In genomic region chr1:220786337-220787068, GRCh38 we compare ENCODE assay signal across 8 cellular contexts. TPM values are rescaled to one million over a fixed set of nuclear protein-coding genes. Genes with fewer than 3 reads are reported as not detected.
A peak's percentile ranks its signal among the peaks of the same experiment; 100 is the strongest.
DNase-seq lines count a peak whose midpoint lies in the region; ATAC-seq and TF ChIP-seq lines count a peak whose summit lies in the region.

Gene MTARC1 (plus strand): TSS chr1:220786913. CDS start chr1:220786945, 32 bp downstream.

- peak within 1 kb of the TSS; percentile 91 for H2AFZ ChIP-seq in ACC112 (ENCODE audit: low read length, unreplicated experiment)

- H3K27ac Mint-ChIP-seq in brain = peak within 1 kb of the TSS in 3 of 5 experiments; percentile 38 to 90 (median 79)

- TF ChIP-seq POLR2A in sigmoid colon (IDR thresholded peaks at IDR 0.05) = no peak

- H3K9me3 ChIP-seq in iPS-20b (ENCODE audit: insufficient read depth, low read depth, low read length) = no peaks in the 10 kb centered on the region
- H3K9me3 ChIP-seq in sigmoid colon = no peaks in the 10 kb centered on the region

- no peak within 1 kb of the TSS for H3K27ac ChIP-seq in ACC112 (ENCODE audit: low read depth, low read length)
- no peak within 1 kb of the TSS for H3K27ac ChIP-seq in iPS-20b (ENCODE audit: low read length)
- peak within 1 kb of the TSS; percentile 65 to 83 (median 80) for H3K27ac ChIP-seq in sigmoid colon

- intact Hi-C loops in sigmoid colon (cut with DNase I) = no loop called here

- H3K4me1 ChIP-seq in ACC112 (ENCODE audit: control insufficient read depth, insufficient read depth, low read length, unreplicated experiment) (no peaks in the 10 kb centered on the region), iPS-20b (ENCODE audit: insufficient read depth, low read length) (no peaks in the 10 kb centered on the region), sigmoid colon (peaks cover 0 to 34% (median 23%) of the 10 kb centered on the region in 4 donors)

- H3K4me3 Mint-ChIP-seq in brain = peak within 1 kb of the TSS; percentile 77 to 89 (median 83)

- H3K27me3 ChIP-seq in ACC112 (ENCODE audit: insufficient read depth, low read length) (no peaks in the 10 kb centered on the region), iPS-20b (ENCODE audit: insufficient read depth, low read length) (peaks cover 11% of the 10 kb centered on the region; the same call in 1 of the 2 replicates), sigmoid colon (no peaks in the 10 kb centered on the region)

- H3K27me3 Mint-ChIP-seq in brain = peaks cover 6% of the 10 kb centered on the region

- no peaks in the 10 kb centered on the region for H3K36me3 Mint-ChIP-seq in brain

- H3K4me3 ChIP-seq in ACC112 (ENCODE audit: low read depth, low read length) (peak within 1 kb of the TSS; percentile 75), iPS-20b (ENCODE audit: low read length) (peak within 1 kb of the TSS; percentile 87), sigmoid colon (peak within 1 kb of the TSS; percentile 42 to 78 (median 62))

- no peak for TF ChIP-seq EP300 in sigmoid colon (IDR thresholded peaks at IDR 0.05)

- H3K36me3 ChIP-seq in ACC112 (ENCODE audit: insufficient read depth, low read length) (no peaks in the 10 kb centered on the region), iPS-20b (ENCODE audit: insufficient read depth, low read depth, low read length) (peaks cover 3% of the 10 kb centered on the region; the same call in 1 of the 2 replicates), sigmoid colon (peaks cover 0 to 10% (median 0%) of the 10 kb centered on the region in 4 donors)

- 2% methylated on average over 56 of the region's 56 CpGs for WGBS in sigmoid colon, 2 donors

- no peaks in the 10 kb centered on the region for H3K79me2 ChIP-seq in ACC112 (ENCODE audit: control insufficient read depth, insufficient read depth, low read length, unreplicated experiment)

- peak; percentile 32 to 89 for DNase-seq in NCI-H446 (lab: John Stamatoyannopoulos, UW)
- peak; percentile 83 for DNase-seq in sigmoid colon

- TF ChIP-seq CTCF in brain (conservative IDR thresholded peaks at IDR 0.05) = peak in 1 of 2 experiments; percentile 25
- TF ChIP-seq CTCF in sigmoid colon (IDR thresholded peaks at IDR 0.05) = peak in 1 of 4 experiments; percentile 5

- peak within 1 kb of the TSS; percentile 88 for H3K9ac ChIP-seq in iPS-20b (ENCODE audit: low read depth, low read length)

- H3K9me3 Mint-ChIP-seq in brain = peaks cover 0 to 4% (median 0%) of the 10 kb centered on the region in 5 experiments

- H3K4me1 Mint-ChIP-seq in brain = peaks cover 40% of the 10 kb centered on the region

- ATAC-seq in GM18511 (IDR thresholded peaks at IDR 0.05; ENCODE audit: unreplicated experiment) = peak; percentile 68
- peak; percentile 70 for ATAC-seq in HG03097 (IDR thresholded peaks at IDR 0.05; ENCODE audit: low FRiP score, unreplicated experiment)
- ATAC-seq in HG03457 (IDR thresholded peaks at IDR 0.05; ENCODE audit: unreplicated experiment) = no peak

RNA-seq across cellular contexts. Expression of gene MTARC1, which starts in this region (rescaled TPM):
- polyA plus RNA-seq in brain (ENCODE audit: insufficient read depth, low read depth, low replicate concordance) (51.3 TPM), sigmoid colon (10 to 100 TPM in 2 of 3 donors, 1 to 10 TPM in 1; 8.6 to 31.4 (median 15.6) TPM)
- 10 to 100 TPM in 2 of 4 donors, 1 to 10 TPM in 2; 5.3 to 13.2 (median 8.6) TPM for total RNA-seq in sigmoid colon

Comparison
In these comparisons a context has a peak if more than half of its experiments do, and no peak if none do; other contexts are left out.
1. H3K27ac ChIP-seq: peak in sigmoid colon (4 of 4); none in ACC112 (single experiment) and iPS-20b (single experiment).
2. Peak in every context shown above with its lines, with median percentiles within 50 percentile points of each other: H3K4me3 ChIP-seq.